In genomic region chr10:132828681-132829080, GRCh38 we compare ENCODE assay signal across 17 cellular contexts. TPM values are rescaled to one million over a fixed set of nuclear protein-coding genes. Genes with fewer than 3 reads are reported as not detected.
A peak's percentile ranks its signal among the peaks of the same experiment; 100 is the strongest.
DNase-seq lines count a peak whose midpoint lies in the region; ATAC-seq and TF ChIP-seq lines count a peak whose summit lies in the region.
"Had no signal": no experiment of that assay in that cellular context is flagged by ENCODE, and none has a peak within 500 bp of the region (broad histone marks: within the 10 kb centered on the region; RNA-seq: fewer than 3 reads in every experiment).

No MANE protein-coding gene starts in this region.

- TF ChIP-seq CTCF in Peyer's patch (IDR thresholded peaks at IDR 0.05): no peak

- H3K4me3 ChIP-seq in H7 (ENCODE audit: insufficient read depth, low read depth, low read length) (no peak overlapping the region), Peyer's patch (no peak overlapping the region)
- H3K4me3 ChIP-seq: BLaER1 treated with 17β-estradiol and CSF1 and Interleukin-3, amounts not matched to agents 10 nM and 100 nM had no signal

- H3K27ac ChIP-seq in Peyer's patch: no peak overlapping the region
- H3K27ac ChIP-seq: BLaER1 treated with 17β-estradiol and CSF1 and Interleukin-3, amounts not matched to agents 10 nM and 100 nM had no signal

- DNase-seq in activated effector memory CD4-positive, alpha-beta T cell treated with anti-CD3 and anti-CD28 coated beads, Interleukin-2, amount 50 U/mL, for 16 hours: peak; percentile 49
- no peak for DNase-seq in activated effector memory CD4-positive, alpha-beta T cell treated with Interleukin-2 at 50 U/mL for 16 hours
- DNase-seq in H7 (peak; percentile 39), Peyer's patch (peak in 2 of 3 donors; percentile 22 to 31), sciatic nerve (ENCODE audit: low spot score) (peak; percentile 46), hypothalamus (lab: John Stamatoyannopoulos, UW) (no peak)
- DNase-seq: Calu3; CD8-positive, alpha-beta T cell; DMS 273 treated with DMSO at 0.1 percent for 48 hours; GDM1; HCEC 1CT had no signal

- intact Hi-C loops in sciatic nerve (cut with DNase I): no loop called here

- ATAC-seq in sciatic nerve (no peak), GM21381 (IDR thresholded peaks at IDR 0.05; ENCODE audit: unreplicated experiment) (no peak)
- ATAC-seq: CD8-positive, alpha-beta T cell had no signal

- H3K36me3 ChIP-seq in H7 (replicated peaks; ENCODE audit: control insufficient read depth, insufficient read depth, low read length) (no peaks in the 10 kb centered on the region), Peyer's patch (no peaks in the 10 kb centered on the region)
- H3K36me3 ChIP-seq: BLaER1 treated with 17β-estradiol and CSF1 and Interleukin-3, amounts not matched to agents 10 nM and 100 nM had no signal

- H3K4me1 ChIP-seq in Peyer's patch: no peaks in the 10 kb centered on the region

- H3K27me3 ChIP-seq in H7 (ENCODE audit: control insufficient read depth, insufficient read depth, low read length) (no peaks in the 10 kb centered on the region), Peyer's patch (no peaks in the 10 kb centered on the region)

- no peak for TF ChIP-seq POLR2A in Peyer's patch (IDR thresholded peaks at IDR 0.05)

- no peaks in the 10 kb centered on the region for H3K9me3 ChIP-seq in Peyer's patch

RNA-seq across cellular contexts. Expression of gene NKX6-2, which starts 42.7 kb away (rescaled TPM):
- 0.26 and 0.38 TPM in 2 replicates for total RNA-seq in H7 (2014; rRNA removed; shearing (Covaris generic))
- total RNA-seq in Peyer's patch: not detected
- total RNA-seq in sciatic nerve: 2.1 TPM
- total RNA-seq: A172; B cell; Calu3; CD8-positive, alpha-beta T cell; H1; HT-29 had no signal

Comparison
In these comparisons a context has a peak if more than half of its experiments do, and no peak if none do; other contexts are left out.
1. DNase-seq: peak in activated effector memory CD4-positive, alpha-beta T cell treated with anti-CD3 and anti-CD28 coated beads, Interleukin-2, amount 50 U/mL, for 16 hours (single experiment), H7 (single experiment), Peyer's patch (2 of 3) and sciatic nerve (single experiment); none in activated effector memory CD4-positive, alpha-beta T cell treated with Interleukin-2 at 50 U/mL for 16 hours (single experiment) and hypothalamus (0 of 51).